In the genomic region with DNA sequence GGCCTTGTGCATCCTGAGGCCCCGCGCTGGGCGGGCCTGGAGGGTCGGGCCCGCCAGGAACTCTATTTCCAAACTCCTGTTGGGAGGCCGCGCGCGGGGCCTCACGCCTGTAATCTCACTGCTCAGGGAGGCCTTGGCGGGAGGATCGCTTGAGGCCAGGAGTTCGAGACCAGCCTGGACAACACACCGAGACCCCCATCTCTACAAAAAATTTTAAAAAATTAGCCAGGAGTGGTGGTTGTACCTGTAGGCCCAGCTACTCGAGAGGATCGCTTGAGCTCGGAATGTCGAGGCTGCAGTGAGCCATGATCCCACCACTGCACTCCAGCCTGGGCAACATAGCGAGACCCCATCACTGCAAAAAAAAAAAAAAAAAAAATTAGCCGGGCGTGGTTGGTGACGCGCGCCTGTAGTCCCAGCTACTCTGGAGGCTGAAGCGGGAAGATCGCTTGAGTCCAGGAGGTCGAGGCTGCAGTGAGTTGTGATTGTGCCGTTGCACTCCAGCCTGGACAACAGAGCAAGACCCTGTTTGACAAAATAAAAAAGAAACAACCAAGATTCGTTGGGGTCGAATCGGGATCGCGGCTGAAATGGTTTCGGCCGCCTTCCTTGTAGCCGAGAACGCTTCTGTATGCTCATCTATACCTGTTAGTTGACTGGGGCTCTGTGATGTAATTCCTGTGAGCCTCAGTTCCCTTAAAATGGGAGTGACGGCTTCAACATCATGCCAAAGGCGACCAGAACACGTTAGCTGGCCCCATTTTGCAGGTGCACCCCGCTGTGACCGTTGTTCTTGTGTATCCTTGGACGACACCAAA, we compare ENCODE assay signal across 7 cellular contexts. TPM values are rescaled to one million over a fixed set of nuclear protein-coding genes. Genes with fewer than 3 reads are reported as not detected.
DNase-seq lines count a peak whose midpoint lies in the region; ATAC-seq lines count a peak whose summit lies in the region.

No MANE protein-coding gene starts in this region.

- intact Hi-C loops in activated T-helper 1 cell treated with anti-CD3 and anti-CD28 coated beads, Interleukin-12 subunit alpha, Interleukin-12 subunit beta, Interleukin-2, Interleukin-4 antibody, amounts not matched to agents 30 ng/mL and 10 ng/mL and 1 ng/mL, durations not matched to agents 14 hours and 24 hours and 36 hours (cut with micrococcal nuclease): loop anchor here (2.0 kb wide), 1 partner anchor 90 kb away; no protein-coding TSS in a partner anchor

- peaks cover 43% of the 10 kb centered on the region for H3K36me3 Mint-ChIP-seq in activated T-helper 1 cell treated with anti-CD3 and anti-CD28 coated beads, Interleukin-12 subunit alpha, Interleukin-12 subunit beta, Interleukin-2, Interleukin-4 antibody, amounts not matched to agents 30 ng/mL and 10 ng/mL and 1 ng/mL, durations not matched to agents 14 hours and 24 hours and 36 hours (ENCODE audit: low read depth)

- H3K36me3 ChIP-seq in iPS DF 6.9 (ENCODE audit: control insufficient read depth, insufficient read depth, low read length): peaks cover 5% of the 10 kb centered on the region; the same call in 1 of the 2 replicates

- DNase-seq in activated T-helper 1 cell treated with anti-CD3 and anti-CD28 coated beads, Interleukin-12 subunit alpha, Interleukin-12 subunit beta, Interleukin-2, Interleukin-4 antibody, amounts not matched to agents 30 ng/mL and 10 ng/mL and 1 ng/mL, durations not matched to agents 14 hours and 24 hours and 36 hours (ENCODE audit: low spot score): no peak
- DNase-seq in iPS DF 6.9 (ENCODE audit: low read depth, low spot score): no peak
- DNase-seq in stimulated activated naive CD8-positive, alpha-beta T cell treated with anti-CD3 and anti-CD28 coated beads, Interleukin-15, amount 100 ng/mL, for 72 hours: no peak
- no peak for DNase-seq in NAMALWA (ENCODE audit: low spot score)
- no peak for DNase-seq in AG08395 (ENCODE audit: low spot score)
- no peak for DNase-seq in stimulated activated CD4-positive, alpha-beta T cell treated with anti-CD3 and anti-CD28 coated beads, Interleukin-2, amount 100 ng/mL, for 48 hours

- H3K27ac Mint-ChIP-seq in activated T-helper 1 cell treated with anti-CD3 and anti-CD28 coated beads, Interleukin-12 subunit alpha, Interleukin-12 subunit beta, Interleukin-2, Interleukin-4 antibody, amounts not matched to agents 30 ng/mL and 10 ng/mL and 1 ng/mL, durations not matched to agents 14 hours and 24 hours and 36 hours: peak overlapping the region; percentile 92
- peak overlapping the region; percentile 97 to 99 for H3K27ac Mint-ChIP-seq in stimulated activated naive CD8-positive, alpha-beta T cell treated with anti-CD3 and anti-CD28 coated beads, Interleukin-15, amount 100 ng/mL, for 72 hours

- H3K9me3 ChIP-seq in iPS DF 6.9 (ENCODE audit: control insufficient read depth, insufficient read depth, low read length): no peaks in the 10 kb centered on the region

- H3K4me1 Mint-ChIP-seq in activated T-helper 1 cell treated with anti-CD3 and anti-CD28 coated beads, Interleukin-12 subunit alpha, Interleukin-12 subunit beta, Interleukin-2, Interleukin-4 antibody, amounts not matched to agents 30 ng/mL and 10 ng/mL and 1 ng/mL, durations not matched to agents 14 hours and 24 hours and 36 hours (ENCODE audit: low read depth): peaks cover 57% of the 10 kb centered on the region
- peaks cover 90% of the 10 kb centered on the region for H3K4me1 Mint-ChIP-seq in stimulated activated naive CD8-positive, alpha-beta T cell treated with anti-CD3 and anti-CD28 coated beads, Interleukin-15, amount 100 ng/mL, for 72 hours

- peaks cover 4% of the 10 kb centered on the region for H3K27me3 Mint-ChIP-seq in activated T-helper 1 cell treated with anti-CD3 and anti-CD28 coated beads, Interleukin-12 subunit alpha, Interleukin-12 subunit beta, Interleukin-2, Interleukin-4 antibody, amounts not matched to agents 30 ng/mL and 10 ng/mL and 1 ng/mL, durations not matched to agents 14 hours and 24 hours and 36 hours (ENCODE audit: insufficient read depth)
- no peaks in the 10 kb centered on the region for H3K27me3 Mint-ChIP-seq in stimulated activated naive CD8-positive, alpha-beta T cell treated with anti-CD3 and anti-CD28 coated beads, Interleukin-15, amount 100 ng/mL, for 72 hours

- H3K4me3 Mint-ChIP-seq in activated T-helper 1 cell treated with anti-CD3 and anti-CD28 coated beads, Interleukin-12 subunit alpha, Interleukin-12 subunit beta, Interleukin-2, Interleukin-4 antibody, amounts not matched to agents 30 ng/mL and 10 ng/mL and 1 ng/mL, durations not matched to agents 14 hours and 24 hours and 36 hours: peak overlapping the region; percentile 96
- peak overlapping the region; percentile 96 to 99 for H3K4me3 Mint-ChIP-seq in stimulated activated naive CD8-positive, alpha-beta T cell treated with anti-CD3 and anti-CD28 coated beads, Interleukin-15, amount 100 ng/mL, for 72 hours

- no peaks in the 10 kb centered on the region; the same call in 1 of the 2 replicates for H3K4me1 ChIP-seq in iPS DF 6.9 (ENCODE audit: control insufficient read depth, insufficient read depth, low read length)

- H3K4me3 ChIP-seq in iPS DF 6.9 (ENCODE audit: low read length): peak overlapping the region; percentile 88

- H3K9me3 Mint-ChIP-seq in activated T-helper 1 cell treated with anti-CD3 and anti-CD28 coated beads, Interleukin-12 subunit alpha, Interleukin-12 subunit beta, Interleukin-2, Interleukin-4 antibody, amounts not matched to agents 30 ng/mL and 10 ng/mL and 1 ng/mL, durations not matched to agents 14 hours and 24 hours and 36 hours: no peaks in the 10 kb centered on the region
- H3K9me3 Mint-ChIP-seq in stimulated activated naive CD8-positive, alpha-beta T cell treated with anti-CD3 and anti-CD28 coated beads, Interleukin-15, amount 100 ng/mL, for 72 hours: no peaks in the 10 kb centered on the region

- H3K27me3 ChIP-seq in iPS DF 6.9 (ENCODE audit: control insufficient read depth, insufficient read depth, low read length): no peaks in the 10 kb centered on the region

- ATAC-seq in HG03378 (IDR thresholded peaks at IDR 0.05; ENCODE audit: unreplicated experiment): peak; percentile 5
- no peak for ATAC-seq in stimulated activated naive CD8-positive, alpha-beta T cell treated with anti-CD3 and anti-CD28 coated beads, Interleukin-15, amount 100 ng/mL, for 72 hours

- H3K27ac ChIP-seq in iPS DF 6.9 (ENCODE audit: low read length): no peak overlapping the region

- WGBS in iPS DF 6.9 (ENCODE audit: insufficient coverage, insufficient read length): no CpG with 5 or more reads among the region's 43 CpGs

RNA-seq across cellular contexts. Expression of a gene that starts 0.6 kb away (rescaled TPM):
- total RNA-seq in activated T-helper 1 cell treated with anti-CD3 and anti-CD28 coated beads, Interleukin-12 subunit alpha, Interleukin-12 subunit beta, Interleukin-2, Interleukin-4 antibody, amounts not matched to agents 30 ng/mL and 10 ng/mL and 1 ng/mL, durations not matched to agents 14 hours and 24 hours and 36 hours: 153 and 169 TPM in 2 replicates

RNA-seq across cellular contexts. Expression of a gene that starts 1.1 kb away (rescaled TPM):
- 67.5 and 68.2 TPM in 2 replicates for total RNA-seq in activated T-helper 1 cell treated with anti-CD3 and anti-CD28 coated beads, Interleukin-12 subunit alpha, Interleukin-12 subunit beta, Interleukin-2, Interleukin-4 antibody, amounts not matched to agents 30 ng/mL and 10 ng/mL and 1 ng/mL, durations not matched to agents 14 hours and 24 hours and 36 hours

RNA-seq across cellular contexts. Expression of a gene that starts 11.9 kb away (rescaled TPM):
- total RNA-seq in activated T-helper 1 cell treated with anti-CD3 and anti-CD28 coated beads, Interleukin-12 subunit alpha, Interleukin-12 subunit beta, Interleukin-2, Interleukin-4 antibody, amounts not matched to agents 30 ng/mL and 10 ng/mL and 1 ng/mL, durations not matched to agents 14 hours and 24 hours and 36 hours: 2.2 and 4.5 TPM in 2 replicates

RNA-seq across cellular contexts. Expression of a gene that starts 19.0 kb away (rescaled TPM):
- 0.34 TPM in 1 of 2 replicates, not detected in the other for total RNA-seq in activated T-helper 1 cell treated with anti-CD3 and anti-CD28 coated beads, Interleukin-12 subunit alpha, Interleukin-12 subunit beta, Interleukin-2, Interleukin-4 antibody, amounts not matched to agents 30 ng/mL and 10 ng/mL and 1 ng/mL, durations not matched to agents 14 hours and 24 hours and 36 hours

RNA-seq across cellular contexts. Expression of a gene that starts 44.7 kb away (rescaled TPM):
- 0.07 and 0.16 TPM in 2 replicates for total RNA-seq in activated T-helper 1 cell treated with anti-CD3 and anti-CD28 coated beads, Interleukin-12 subunit alpha, Interleukin-12 subunit beta, Interleukin-2, Interleukin-4 antibody, amounts not matched to agents 30 ng/mL and 10 ng/mL and 1 ng/mL, durations not matched to agents 14 hours and 24 hours and 36 hours
